Comparison of ENCODE assay signal across 23 cellular contexts in the genomic region with DNA sequence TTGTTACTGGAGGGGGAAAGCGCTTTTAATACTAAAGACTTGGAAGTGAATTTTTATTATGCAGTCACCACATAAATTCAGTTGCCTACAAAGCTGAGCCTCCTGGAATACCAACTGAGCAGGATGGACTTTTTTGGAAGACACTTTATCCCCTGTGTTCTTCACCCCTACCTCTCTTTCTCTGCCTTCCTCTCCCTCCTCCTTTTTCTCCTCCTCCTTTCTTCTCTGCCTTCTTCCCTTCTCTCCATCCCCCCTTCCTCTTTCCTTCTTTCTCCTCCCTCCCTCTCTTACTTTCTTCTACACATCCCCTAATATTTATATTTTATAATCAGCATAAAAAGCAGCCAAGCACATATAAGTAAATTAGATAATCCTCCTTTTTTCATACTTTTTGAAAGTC. TPM values are rescaled to one million over a fixed set of nuclear protein-coding genes. Genes with fewer than 3 reads are reported as not detected.
A peak's percentile ranks its signal among the peaks of the same experiment; 100 is the strongest.
DNase-seq lines count a peak whose midpoint lies in the region; ATAC-seq and TF ChIP-seq lines count a peak whose summit lies in the region.
"Had no signal": no experiment of that assay in that cellular context is flagged by ENCODE, and none has a peak within 500 bp of the region (broad histone marks: within the 10 kb centered on the region; RNA-seq: fewer than 3 reads in every experiment).

No MANE protein-coding gene starts in this region.

- H3K36me3 ChIP-seq in neural progenitor cell: no peaks in the 10 kb centered on the region
- H3K36me3 ChIP-seq: adrenal gland, right lobe of liver had no signal

- no peaks in the 10 kb centered on the region for H3K27me3 Mint-ChIP-seq in activated CD4-positive, alpha-beta T cell treated with anti-CD3 and anti-CD28 coated beads, Interleukin-2, amount 10 ng/mL, durations not matched to agents 24 days and 14 days
- H3K27me3 Mint-ChIP-seq in Calu3 (ENCODE audit: unreplicated experiment) (no peaks in the 10 kb centered on the region), osteocyte (ENCODE audit: unreplicated experiment) (no peaks in the 10 kb centered on the region), neural progenitor cell (ENCODE audit: insufficient read depth, low read depth) (no peaks in the 10 kb centered on the region)
- H3K27me3 Mint-ChIP-seq in effector memory CD8-positive, alpha-beta T cell: no peaks in the 10 kb centered on the region
- H3K27me3 Mint-ChIP-seq: type B pancreatic cell had no signal

- H3K4me1 Mint-ChIP-seq in activated CD4-positive, alpha-beta T cell treated with anti-CD3 and anti-CD28 coated beads, Interleukin-2, amount 10 ng/mL, durations not matched to agents 24 days and 14 days: peaks cover 47% of the 10 kb centered on the region
- H3K4me1 Mint-ChIP-seq in Calu3 (ENCODE audit: low read depth, unreplicated experiment): peaks cover 50% of the 10 kb centered on the region
- H3K4me1 Mint-ChIP-seq in effector memory CD8-positive, alpha-beta T cell (ENCODE audit: low read depth in 2 of 2): peaks cover 39 to 70% of the 10 kb centered on the region in 2 donors
- H3K4me1 Mint-ChIP-seq in osteocyte (ENCODE audit: unreplicated experiment): peaks cover 46% of the 10 kb centered on the region
- no peaks in the 10 kb centered on the region for H3K4me1 Mint-ChIP-seq in neural progenitor cell

- H3K9ac ChIP-seq in neural progenitor cell: no peak overlapping the region

- no peaks in the 10 kb centered on the region for H4K20me1 ChIP-seq in neural progenitor cell (ENCODE audit: low read depth)

- no peak overlapping the region for H3K4me3 Mint-ChIP-seq in activated CD4-positive, alpha-beta T cell treated with anti-CD3 and anti-CD28 coated beads, Interleukin-2, amount 10 ng/mL, durations not matched to agents 24 days and 14 days
- H3K4me3 Mint-ChIP-seq in Calu3 (ENCODE audit: low read depth, unreplicated experiment) (no peak overlapping the region), osteocyte (ENCODE audit: unreplicated experiment) (no peak overlapping the region), neural progenitor cell (no peak overlapping the region)
- peak overlapping the region in 1 of 2 donors; percentile 7 for H3K4me3 Mint-ChIP-seq in effector memory CD8-positive, alpha-beta T cell
- H3K4me3 Mint-ChIP-seq: nephron progenitor cell, type B pancreatic cell had no signal

- no peak for DNase-seq in activated CD4-positive, alpha-beta T cell treated with anti-CD3 and anti-CD28 coated beads, Interleukin-2, amount 10 ng/mL, durations not matched to agents 24 days and 14 days
- no peak for DNase-seq in activated CD4-positive, alpha-beta T cell treated with anti-CD3 and anti-CD28 coated beads, Interleukin-2, amount 50 U/mL, for 1 hour
- DNase-seq in Calu3: no peak
- DNase-seq in effector memory CD8-positive, alpha-beta T cell: no peak
- no peak for DNase-seq in osteocyte (ENCODE audit: extremely low spot score, unreplicated experiment)
- DNase-seq in neural progenitor cell (ENCODE audit: low spot score): no peak
- DNase-seq in amygdala (lab: John Stamatoyannopoulos, UW): no peak
- DNase-seq: activated CD4-positive, alpha-beta T cell treated with anti-CD3 and anti-CD28 coated beads for 48 hours; activated effector memory CD4-positive, alpha-beta T cell treated with Interleukin-2 at 50 U/mL for 16 hours; adrenal gland; effector CD8-positive, alpha-beta T cell; left colon; NCI-H1694 treated with DMSO at 0.1 percent for 48 hours; NCI-H2171; NCI-H524 treated with DMSO at 0.1 percent for 48 hours; nephron progenitor cell; posterior cingulate gyrus; right lobe of liver; stomach had no signal

- H3K4me2 ChIP-seq in neural progenitor cell: no peak overlapping the region
- H3K4me2 ChIP-seq: hepatocyte had no signal

- H3K4me1 ChIP-seq in neural progenitor cell: peaks cover 7% of the 10 kb centered on the region

- no peak overlapping the region for H2AFZ ChIP-seq in neural progenitor cell (replicated peaks)
- H2AFZ ChIP-seq: hepatocyte had no signal

- no peak for ATAC-seq in effector memory CD8-positive, alpha-beta T cell (replicated peaks)
- no peak for ATAC-seq in HG03354 (IDR thresholded peaks at IDR 0.05; ENCODE audit: poor library complexity, severe bottlenecking, unreplicated experiment)
- ATAC-seq: esophagus mucosa, left colon, right lobe of liver had no signal

- no peaks in the 10 kb centered on the region for H3K9me3 Mint-ChIP-seq in activated CD4-positive, alpha-beta T cell treated with anti-CD3 and anti-CD28 coated beads, Interleukin-2, amount 10 ng/mL, durations not matched to agents 24 days and 14 days
- H3K9me3 Mint-ChIP-seq in Calu3 (ENCODE audit: low read depth, unreplicated experiment): no peaks in the 10 kb centered on the region
- H3K9me3 Mint-ChIP-seq in effector memory CD8-positive, alpha-beta T cell: no peaks in the 10 kb centered on the region
- no peaks in the 10 kb centered on the region for H3K9me3 Mint-ChIP-seq in osteocyte (ENCODE audit: unreplicated experiment)
- no peaks in the 10 kb centered on the region for H3K9me3 Mint-ChIP-seq in neural progenitor cell
- H3K9me3 Mint-ChIP-seq: nephron progenitor cell, type B pancreatic cell had no signal

- H3K9me3 ChIP-seq in neural progenitor cell (ENCODE audit: low read depth): no peaks in the 10 kb centered on the region
- H3K9me3 ChIP-seq: adrenal gland, right lobe of liver, stomach had no signal

- no peaks in the 10 kb centered on the region for H3K27me3 ChIP-seq in neural progenitor cell
- H3K27me3 ChIP-seq: adrenal gland, hepatocyte, right lobe of liver, stomach had no signal

- H3K27ac Mint-ChIP-seq in activated CD4-positive, alpha-beta T cell treated with anti-CD3 and anti-CD28 coated beads, Interleukin-2, amount 10 ng/mL, durations not matched to agents 24 days and 14 days: peak overlapping the region; percentile 9
- H3K27ac Mint-ChIP-seq in Calu3 (ENCODE audit: unreplicated experiment): peak overlapping the region; percentile 1
- peak overlapping the region; percentile 39 to 77 for H3K27ac Mint-ChIP-seq in effector memory CD8-positive, alpha-beta T cell
- peak overlapping the region; percentile 25 for H3K27ac Mint-ChIP-seq in osteocyte (ENCODE audit: unreplicated experiment)
- H3K27ac Mint-ChIP-seq in neural progenitor cell: no peak overlapping the region
- H3K27ac Mint-ChIP-seq: nephron progenitor cell, type B pancreatic cell had no signal

- no peak overlapping the region for H3K27ac ChIP-seq in neural progenitor cell
- H3K27ac ChIP-seq: adrenal gland, hepatocyte, right lobe of liver, stomach had no signal

- H3F3A ChIP-seq in neural progenitor cell (ENCODE audit: low read depth): no peaks in the 10 kb centered on the region

- TF ChIP-seq CTCF in Calu3 (IDR thresholded peaks at IDR 0.05; ENCODE audit: unreplicated experiment) (no peak), osteocyte (IDR thresholded peaks at IDR 0.05) (no peak), neural progenitor cell (IDR thresholded peaks at IDR 0.05) (no peak)

- peaks cover 22% of the 10 kb centered on the region for H3K36me3 Mint-ChIP-seq in activated CD4-positive, alpha-beta T cell treated with anti-CD3 and anti-CD28 coated beads, Interleukin-2, amount 10 ng/mL, durations not matched to agents 24 days and 14 days (ENCODE audit: low read depth)
- H3K36me3 Mint-ChIP-seq in Calu3 (ENCODE audit: insufficient read depth, unreplicated experiment) (no peaks in the 10 kb centered on the region), osteocyte (ENCODE audit: unreplicated experiment) (peaks cover 5% of the 10 kb centered on the region), neural progenitor cell (peaks cover 2% of the 10 kb centered on the region)
- H3K36me3 Mint-ChIP-seq in effector memory CD8-positive, alpha-beta T cell (ENCODE audit: insufficient read depth): peaks cover 11% of the 10 kb centered on the region

- no TSS peak for BruUV-seq in Calu3 (replicated peaks; lab: Mats Ljungman, UMichigan)

- CTCF ChIA-PET in Calu3 (lab: Charles Lee): interaction anchor here (0.7 kb wide), 1 partner anchor 378 kb away, joined by 6 read pairs; no protein-coding TSS in a partner anchor

- intact Hi-C loops in activated CD4-positive, alpha-beta T cell treated with anti-CD3 and anti-CD28 coated beads, Interleukin-2, amount 10 ng/mL, durations not matched to agents 24 days and 14 days (cut with micrococcal nuclease): no loop called here
- intact Hi-C loops in Calu3 (cut with micrococcal nuclease; ENCODE audit: unreplicated experiment): no loop called here

- peaks cover 23% of the 10 kb centered on the region for H3K79me2 ChIP-seq in neural progenitor cell (ENCODE audit: low read depth)

- no peak overlapping the region for H3K4me3 ChIP-seq in neural progenitor cell
- H3K4me3 ChIP-seq: adrenal gland, hepatocyte, right lobe of liver, stomach had no signal

RNA-seq across cellular contexts. Expression of gene MAP3K1, which starts 39.6 kb away (rescaled TPM):
- 27.6 and 27.9 TPM in 2 replicates for total RNA-seq in activated CD4-positive, alpha-beta T cell treated with anti-CD3 and anti-CD28 coated beads, Interleukin-2, amount 10 ng/mL, durations not matched to agents 24 days and 14 days
- total RNA-seq in Calu3 (2022) (32.9 and 33.1 TPM in 2 replicates), osteocyte (15.7 TPM in 2 replicates), neural progenitor cell (ENCODE audit: low replicate concordance) (20.3 and 22.2 TPM in 2 replicates)

RNA-seq across cellular contexts. Expression of gene SETD9, which starts 54.5 kb away (rescaled TPM):
- 15.9 and 17.0 TPM in 2 replicates for total RNA-seq in activated CD4-positive, alpha-beta T cell treated with anti-CD3 and anti-CD28 coated beads, Interleukin-2, amount 10 ng/mL, durations not matched to agents 24 days and 14 days
- 11.1 and 11.9 TPM in 2 replicates for total RNA-seq in Calu3 (2022)
- total RNA-seq in osteocyte: 10.1 and 11.0 TPM in 2 replicates
- total RNA-seq in neural progenitor cell (ENCODE audit: low replicate concordance): 18.6 and 39.3 TPM in 2 replicates
